In the genomic region with DNA sequence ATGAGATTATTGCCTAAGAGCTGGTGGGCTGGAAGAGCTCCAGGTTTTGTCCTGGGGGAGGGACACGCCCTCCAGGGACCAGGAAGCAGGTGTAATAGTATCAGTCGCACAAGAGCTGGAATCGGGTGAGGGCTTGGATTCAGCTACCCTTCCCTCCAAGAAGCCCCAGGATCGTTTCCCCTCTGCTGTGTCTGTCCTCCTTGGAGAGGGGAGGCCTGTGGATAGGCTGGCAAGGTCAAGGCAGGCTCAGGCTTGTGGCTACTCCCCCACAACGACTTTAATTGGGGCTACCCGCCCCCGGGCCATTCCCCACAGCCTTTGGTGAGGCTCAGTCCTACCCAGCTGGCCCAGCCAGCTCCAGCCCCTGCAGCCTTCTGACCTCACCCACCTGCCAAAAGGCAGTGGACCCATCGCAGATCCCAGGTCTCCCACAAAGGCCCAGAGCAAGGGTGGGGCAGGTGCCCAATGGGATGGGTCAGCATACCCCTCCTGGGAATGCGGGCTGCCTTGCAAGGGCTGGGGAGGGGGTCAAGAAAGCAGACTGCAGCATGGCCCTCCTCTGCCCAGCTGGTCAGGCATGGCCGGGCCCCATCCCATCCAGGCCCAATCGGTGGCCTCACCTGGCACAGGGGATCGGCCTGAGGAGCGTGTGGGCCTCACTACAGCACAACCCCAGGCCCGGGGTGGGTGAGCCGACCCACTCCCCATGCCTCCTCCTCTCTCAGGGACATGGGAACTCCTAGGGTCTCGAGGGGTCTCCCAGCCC, we compare ENCODE assay signal across 9 cellular contexts. TPM values are rescaled to one million over a fixed set of nuclear protein-coding genes. Genes with fewer than 3 reads are reported as not detected.
DNase-seq lines count a peak whose midpoint lies in the region; ATAC-seq lines count a peak whose summit lies in the region.
"Had no signal": no experiment of that assay in that cellular context is flagged by ENCODE, and none has a peak within 500 bp of the region (broad histone marks: within the 10 kb centered on the region; RNA-seq: fewer than 3 reads in every experiment).

No MANE protein-coding gene starts in this region.

- peak overlapping the region; percentile 63 for H3K4me3 Mint-ChIP-seq in activated CD8-positive, alpha-beta memory T cell treated with anti-CD3 and anti-CD28 coated beads, Interleukin-2, amount 10 ng/mL, durations not matched to agents 7 days and 5 days

- H3K27me3 ChIP-seq in SJCRH30 (no peaks in the 10 kb centered on the region), neuron (ENCODE audit: insufficient read depth, low read length) (peaks cover under 1% of the 10 kb centered on the region)

- no peak overlapping the region; the same call in 1 of the 2 replicates for H3K27ac ChIP-seq in SJCRH30

- no peaks in the 10 kb centered on the region for H3K27me3 Mint-ChIP-seq in activated CD8-positive, alpha-beta memory T cell treated with anti-CD3 and anti-CD28 coated beads, Interleukin-2, amount 10 ng/mL, durations not matched to agents 7 days and 5 days

- H3K4me1 ChIP-seq in SJCRH30 (peaks cover 16% of the 10 kb centered on the region; the same call in 1 of the 2 replicates), neuron (ENCODE audit: insufficient read depth, low read length) (peaks cover 8% of the 10 kb centered on the region)

- H3K4me3 ChIP-seq in SJCRH30, result peak overlapping the region; percentile 91
- peak overlapping the region; percentile 92 for H3K4me3 ChIP-seq in neuron (ENCODE audit: low read length)

- H3K9me3 Mint-ChIP-seq in activated CD8-positive, alpha-beta memory T cell treated with anti-CD3 and anti-CD28 coated beads, Interleukin-2, amount 10 ng/mL, durations not matched to agents 7 days and 5 days (ENCODE audit: low read depth), result no peaks in the 10 kb centered on the region

- H3K4me1 Mint-ChIP-seq in activated CD8-positive, alpha-beta memory T cell treated with anti-CD3 and anti-CD28 coated beads, Interleukin-2, amount 10 ng/mL, durations not matched to agents 7 days and 5 days, result peaks cover 46% of the 10 kb centered on the region

- peak overlapping the region; percentile 28 for H3K27ac Mint-ChIP-seq in activated CD8-positive, alpha-beta memory T cell treated with anti-CD3 and anti-CD28 coated beads, Interleukin-2, amount 10 ng/mL, durations not matched to agents 7 days and 5 days

- DNase-seq in activated CD8-positive, alpha-beta memory T cell treated with anti-CD3 and anti-CD28 coated beads, Interleukin-2, amount 10 ng/mL, durations not matched to agents 7 days and 5 days, result no peak
- DNase-seq in activated CD8-positive, alpha-beta memory T cell treated with anti-CD3 and anti-CD28 coated beads, Interleukin-2, amount 50 U/mL, for 48 hours, result no peak
- DNase-seq in SJCRH30 (no peak), activated gamma-delta T cell treated with Interleukin-2 at 50 U/mL for 16 hours (no peak)

- peak overlapping the region; percentile 92 for H2AFZ ChIP-seq in neuron (ENCODE audit: low read depth, low read length)

- H3K9me3 ChIP-seq in SJCRH30 (replicated peaks), result no peaks in the 10 kb centered on the region
- H3K9me3 ChIP-seq in neuron (ENCODE audit: low read length), result no peaks in the 10 kb centered on the region

- H3K36me3 Mint-ChIP-seq in activated CD8-positive, alpha-beta memory T cell treated with anti-CD3 and anti-CD28 coated beads, Interleukin-2, amount 10 ng/mL, durations not matched to agents 7 days and 5 days, result no peaks in the 10 kb centered on the region

- H3K36me3 ChIP-seq in SJCRH30 (no peaks in the 10 kb centered on the region; the same call in 1 of the 2 replicates), neuron (ENCODE audit: insufficient read depth, low read length) (peaks cover 6% of the 10 kb centered on the region)

- CTCF ChIA-PET in activated CD8-positive, alpha-beta memory T cell treated with anti-CD3 and anti-CD28 coated beads, Interleukin-2, amount 10 ng/mL, durations not matched to agents 7 days and 5 days (lab: Charles Lee), result interaction anchor here (0.7 to 2.3 kb wide), 5 partner anchors 15 to 119 kb away, joined by 3 to 14 read pairs (median 4); no protein-coding TSS in a partner anchor

- ATAC-seq in activated CD8-positive, alpha-beta memory T cell treated with anti-CD3 and anti-CD28 coated beads, Interleukin-2, amount 10 ng/mL, durations not matched to agents 7 days and 5 days, result no peak
- ATAC-seq in esophagus mucosa (peak; percentile 62), HG02840 (IDR thresholded peaks at IDR 0.05; ENCODE audit: low FRiP score, unreplicated experiment) (no peak), HG02571 (IDR thresholded peaks at IDR 0.05; ENCODE audit: unreplicated experiment) (no peak)

RNA-seq across cellular contexts. Expression of a gene that starts 1.0 kb away (rescaled TPM):
- 100 to 1,000 TPM; 133 to 165 TPM for total RNA-seq in activated CD8-positive, alpha-beta memory T cell treated with anti-CD3 and anti-CD28 coated beads, Interleukin-2, amount 10 ng/mL, durations not matched to agents 7 days and 5 days
- 70.2 and 71.4 TPM in 2 replicates for total RNA-seq in SJCRH30 (2014; rRNA removed; shearing (Covaris generic))
- 583 TPM for total RNA-seq in esophagus mucosa

RNA-seq across cellular contexts. Expression of a gene that starts 12.3 kb away (rescaled TPM):
- 1 to 10 TPM in 1 of 2 experiments, under 1 TPM in 1; 0.96 to 1.3 TPM for total RNA-seq in activated CD8-positive, alpha-beta memory T cell treated with anti-CD3 and anti-CD28 coated beads, Interleukin-2, amount 10 ng/mL, durations not matched to agents 7 days and 5 days
- total RNA-seq in SJCRH30 (2014; rRNA removed; shearing (Covaris generic)), result 0.18 and 0.23 TPM in 2 replicates
- total RNA-seq in esophagus mucosa, result 0.96 TPM
- total RNA-seq: glomerular endothelial cell had no signal
